In the genomic region with DNA sequence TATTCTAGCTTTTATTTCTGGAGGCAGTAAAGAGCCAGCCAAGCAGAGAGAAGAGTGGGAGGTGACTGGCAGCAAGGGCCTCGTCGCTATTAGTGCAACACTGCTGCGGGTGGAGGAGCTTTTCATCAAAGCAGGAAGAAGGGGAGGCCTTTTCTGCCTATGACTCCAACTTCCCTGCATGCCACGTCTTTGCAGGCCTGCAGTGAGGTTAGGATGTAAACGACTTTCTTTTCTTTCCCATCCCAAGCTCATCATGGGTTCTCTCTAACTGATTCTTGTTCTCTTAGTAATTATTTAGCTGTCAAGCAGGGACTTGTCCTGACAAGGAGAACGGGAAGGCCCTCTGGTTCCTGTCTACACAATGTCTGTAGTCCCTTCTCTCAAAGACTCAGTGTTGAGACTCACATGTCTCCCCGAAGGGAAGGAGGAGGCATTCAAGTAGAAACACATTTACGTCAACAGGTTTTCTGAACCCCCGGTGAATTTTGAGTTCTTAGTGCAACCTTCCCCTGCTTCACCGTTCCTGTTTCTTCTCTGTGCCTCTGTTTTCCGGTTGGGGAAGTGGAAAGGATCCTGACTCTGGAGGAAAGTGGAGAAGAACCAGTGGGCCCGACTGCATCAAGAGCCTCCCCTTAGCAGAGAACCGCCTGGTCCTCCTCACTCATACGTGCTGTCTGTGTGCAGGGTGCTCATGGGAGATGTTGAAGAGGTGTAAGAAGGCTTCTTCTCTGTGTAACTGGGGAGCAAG, we compare ENCODE assay signal across 8 cellular contexts. TPM values are rescaled to one million over a fixed set of nuclear protein-coding genes. Genes with fewer than 3 reads are reported as not detected.
A peak's percentile ranks its signal among the peaks of the same experiment; 100 is the strongest.
DNase-seq lines count a peak whose midpoint lies in the region; ATAC-seq, FAIRE-seq and TF ChIP-seq lines count a peak whose summit lies in the region.

No MANE protein-coding gene starts in this region.

- H3K4me3 Mint-ChIP-seq in T-helper 17 cell, result peak overlapping the region; percentile 79
- H3K4me3 Mint-ChIP-seq in astrocyte (ENCODE audit: unreplicated experiment), result peak overlapping the region; percentile 40

- H3K9me3 ChIP-seq in DND-41 (ENCODE audit: insufficient read depth, low read length, severe bottlenecking) (no peaks in the 10 kb centered on the region), T-helper 17 cell (ENCODE audit: control insufficient read depth, low read length, poor library complexity, severe bottlenecking) (no peaks in the 10 kb centered on the region), astrocyte (ENCODE audit: insufficient read depth, low read depth, low read length) (no peaks in the 10 kb centered on the region)

- no peak for TF ChIP-seq CTCF in DND-41 (IDR thresholded peaks at IDR 0.05; ENCODE audit: borderline replicate concordance, extremely low read depth, low read length, poor library complexity, severe bottlenecking)
- TF ChIP-seq CTCF in astrocyte (IDR thresholded peaks at IDR 0.05; ENCODE audit: insufficient read depth, low read depth, low read length), result no peak

- peaks cover 8% of the 10 kb centered on the region; the same call in 1 of the 2 replicates for H4K20me1 ChIP-seq in DND-41 (ENCODE audit: insufficient read depth, low read length)
- peaks cover 5% of the 10 kb centered on the region for H4K20me1 ChIP-seq in astrocyte (ENCODE audit: insufficient read depth, low read length)

- H3K27me3 Mint-ChIP-seq in T-helper 17 cell (no peaks in the 10 kb centered on the region), astrocyte (ENCODE audit: low read depth, unreplicated experiment) (no peaks in the 10 kb centered on the region)

- H3K27ac Mint-ChIP-seq in T-helper 17 cell (peak overlapping the region; percentile 95), astrocyte (ENCODE audit: unreplicated experiment) (peak overlapping the region; percentile 97)

- H3K4me3 ChIP-seq in DND-41 (ENCODE audit: low read depth in 1 of 2, low read length in 2 of 2) (no peak overlapping the region), astrocyte (ENCODE audit: insufficient read depth, low read depth, low read length) (no peak overlapping the region)

- H3K36me3 Mint-ChIP-seq in T-helper 17 cell (ENCODE audit: low read depth), result no peaks in the 10 kb centered on the region
- peaks cover 4% of the 10 kb centered on the region for H3K36me3 Mint-ChIP-seq in astrocyte (ENCODE audit: low read depth, unreplicated experiment)

- peak; percentile 50; the same call in 2 of the 3 replicates for ATAC-seq in DND-41 (ENCODE audit: insufficient read depth, low read depth)
- ATAC-seq in HG03095 (IDR thresholded peaks at IDR 0.05; ENCODE audit: unreplicated experiment), result peak; percentile 52
- ATAC-seq in T-helper 17 cell, result peak; percentile 94
- no peak for ATAC-seq in HG03159 (IDR thresholded peaks at IDR 0.05; ENCODE audit: unreplicated experiment)

- H3K36me3 ChIP-seq in DND-41 (ENCODE audit: insufficient read depth, low read length) (no peaks in the 10 kb centered on the region), astrocyte (ENCODE audit: insufficient read depth, low read length) (no peaks in the 10 kb centered on the region)

- no peaks in the 10 kb centered on the region for H3K9me3 Mint-ChIP-seq in astrocyte (ENCODE audit: unreplicated experiment)

- no peak for FAIRE-seq in astrocyte (lab: Jason Lieb, UNC)

- H2AFZ ChIP-seq in DND-41 (ENCODE audit: low read depth, low read length) (no peak overlapping the region), astrocyte (ENCODE audit: low read depth, low read length) (peak overlapping the region; percentile 48)

- H3K27ac ChIP-seq in DND-41 (ENCODE audit: low read length) (no peak overlapping the region), astrocyte (ENCODE audit: low read depth, low read length) (peak overlapping the region; percentile 62)

- no peaks in the 10 kb centered on the region for H3K4me1 ChIP-seq in DND-41 (ENCODE audit: insufficient read depth, low read length)
- H3K4me1 ChIP-seq in astrocyte (ENCODE audit: insufficient read depth, low read length), result peaks cover 24% of the 10 kb centered on the region

- H3K9ac ChIP-seq in DND-41 (ENCODE audit: low read depth, low read length) (no peak overlapping the region), astrocyte (ENCODE audit: low read length) (peak overlapping the region; percentile 48)

- H3K4me2 ChIP-seq in DND-41 (ENCODE audit: insufficient read depth, low read length) (no peak overlapping the region), astrocyte (ENCODE audit: low read length) (peak overlapping the region; percentile 71)

- H3K27me3 ChIP-seq in DND-41 (ENCODE audit: insufficient read depth, low read length, poor library complexity) (no peaks in the 10 kb centered on the region), astrocyte (ENCODE audit: insufficient read depth, low read length) (no peaks in the 10 kb centered on the region)

- H3K79me2 ChIP-seq in DND-41 (ENCODE audit: insufficient read depth, low read length), result no peaks in the 10 kb centered on the region
- H3K79me2 ChIP-seq in astrocyte (ENCODE audit: insufficient read depth, low read length), result peaks cover 72% of the 10 kb centered on the region

- H3K4me1 Mint-ChIP-seq in T-helper 17 cell (peaks cover 56% of the 10 kb centered on the region), astrocyte (ENCODE audit: low read depth, unreplicated experiment) (peaks cover 43% of the 10 kb centered on the region)

- DNase-seq in DND-41, result peak; percentile 9
- DNase-seq in T-helper 17 cell, result peak; percentile 16 to 34 (median 28)
- peak; percentile 84 for DNase-seq in astrocyte (ENCODE audit: low read depth)
- peak; percentile 52 for DNase-seq in inferior parietal cortex (ENCODE audit: extremely low spot score)
- DNase-seq in stimulated activated CD4-positive, alpha-beta T cell treated with anti-CD3 and anti-CD28 coated beads, Interleukin-12 subunit alpha, Interleukin-12 subunit beta, amount 100 ng/mL, for 48 hours (ENCODE audit: low read depth in 2 of 3, low spot score in 1 of 3), result peak; percentile 47 to 56 (median 49)
- DNase-seq in SW 1271 (lab: John Stamatoyannopoulos, UW), result no peak

RNA-seq across cellular contexts. Expression of gene PACS1, which starts 56.9 kb away (rescaled TPM):
- total RNA-seq in T-helper 17 cell (100 to 1,000 TPM; 215 to 227 TPM), astrocyte (86.0 and 86.9 TPM in 2 replicates)

Comparison
In these comparisons a context has a peak if more than half of its experiments do, and no peak if none do; other contexts are left out.
1. DNase-seq: peak in DND-41 (single experiment), T-helper 17 cell (3 of 3), astrocyte (single experiment), inferior parietal cortex (single experiment) and stimulated activated CD4-positive, alpha-beta T cell treated with anti-CD3 and anti-CD28 coated beads, Interleukin-12 subunit alpha, Interleukin-12 subunit beta, amount 100 ng/mL, for 48 hours (3 of 3); none in SW 1271 (0 of 2).